In genomic region chr3:31958721-31959152, GRCh38 we compare ENCODE assay signal across 10 cellular contexts. TPM values are rescaled to one million over a fixed set of nuclear protein-coding genes. Genes with fewer than 3 reads are reported as not detected.
DNase-seq lines count a peak whose midpoint lies in the region; ATAC-seq and TF ChIP-seq lines count a peak whose summit lies in the region.
"Had no signal": no experiment of that assay in that cellular context is flagged by ENCODE, and none has a peak within 500 bp of the region (broad histone marks: within the 10 kb centered on the region; RNA-seq: fewer than 3 reads in every experiment).

No MANE protein-coding gene starts in this region.

- H3K36me3 Mint-ChIP-seq in activated naive CD4-positive, alpha-beta T cell treated with anti-CD3 and anti-CD28 coated beads, Interleukin-2, amount 10 ng/mL, durations not matched to agents 7 days and 5 days, result no peaks in the 10 kb centered on the region

- DNase-seq in Right ventricle myocardium inferior (ENCODE audit: missing footprints) (no peak), cardiac septum (ENCODE audit: low spot score) (no peak), breast epithelium (ENCODE audit: low spot score in 2 of 2) (no peak), mesendoderm (no peak), OCI-M2 (lab: John Stamatoyannopoulos, UW; ENCODE audit: unreplicated experiment) (no peak), NCI-H526 (lab: John Stamatoyannopoulos, UW) (no peak)
- no peak for DNase-seq in activated naive CD4-positive, alpha-beta T cell treated with anti-CD3 and anti-CD28 coated beads, Interleukin-2, amount 10 ng/mL, durations not matched to agents 7 days and 5 days
- DNase-seq: activated T-cell treated with anti-CD3 and anti-CD28 coated beads for 4 hours, psoas muscle had no signal

- H3K4me1 ChIP-seq in breast epithelium, result peaks cover 6 to 13% of the 10 kb centered on the region in 2 donors
- peaks cover 15% of the 10 kb centered on the region for H3K4me1 ChIP-seq in mesendoderm (ENCODE audit: control insufficient read depth, low read depth, low read length)

- ATAC-seq in Right ventricle myocardium inferior, result peak; percentile 53
- ATAC-seq in GM18517 (IDR thresholded peaks at IDR 0.05; ENCODE audit: unreplicated experiment), result no peak

- WGBS in mesendoderm (ENCODE audit: extremely low coverage, insufficient coverage, low lambda C conversion rate), result no CpG with 5 or more reads among the region's 2 CpGs

- no peak overlapping the region for H3K4ac ChIP-seq in mesendoderm (ENCODE audit: low read depth, low read length)

- H3K9me3 Mint-ChIP-seq in activated naive CD4-positive, alpha-beta T cell treated with anti-CD3 and anti-CD28 coated beads, Interleukin-2, amount 10 ng/mL, durations not matched to agents 7 days and 5 days, result peaks cover 7% of the 10 kb centered on the region

- H2BK120ac ChIP-seq in mesendoderm (ENCODE audit: low read depth, low read length), result no peak overlapping the region

- peak overlapping the region; percentile 36 for H2BK15ac ChIP-seq in mesendoderm (replicated peaks; ENCODE audit: low read depth)

- H4K8ac ChIP-seq in mesendoderm (ENCODE audit: low read depth, low read length), result no peak overlapping the region

- no peak overlapping the region for H3K27ac Mint-ChIP-seq in activated naive CD4-positive, alpha-beta T cell treated with anti-CD3 and anti-CD28 coated beads, Interleukin-2, amount 10 ng/mL, durations not matched to agents 7 days and 5 days

- peak overlapping the region; percentile 81 to 85 for H3K27ac ChIP-seq in breast epithelium
- H3K27ac ChIP-seq in mesendoderm (ENCODE audit: low read depth, low read length), result no peak overlapping the region

- no peak overlapping the region for H3K9ac ChIP-seq in mesendoderm (ENCODE audit: low read length)

- TF ChIP-seq CTCF in breast epithelium (IDR thresholded peaks at IDR 0.05), result no peak

- H3K4me3 Mint-ChIP-seq in activated naive CD4-positive, alpha-beta T cell treated with anti-CD3 and anti-CD28 coated beads, Interleukin-2, amount 10 ng/mL, durations not matched to agents 7 days and 5 days, result no peak overlapping the region

- intact Hi-C loops in Right ventricle myocardium inferior (cut with DNase I), result no loop called here
- intact Hi-C loops in cardiac septum (cut with DNase I), result no loop called here
- intact Hi-C loops in breast epithelium (cut with DNase I; ENCODE audit: low total_unique reads), result no loop called here

- CTCF ChIA-PET in activated naive CD4-positive, alpha-beta T cell treated with anti-CD3 and anti-CD28 coated beads, Interleukin-2, amount 10 ng/mL, durations not matched to agents 7 days and 5 days (lab: Charles Lee), result no interaction called here

- peak overlapping the region; percentile 68 for H3K18ac ChIP-seq in mesendoderm (ENCODE audit: low read length)

- no peak overlapping the region for H3K56ac ChIP-seq in mesendoderm (ENCODE audit: low read length)

- no peak for TF ChIP-seq POLR2A in breast epithelium (IDR thresholded peaks at IDR 0.05)

- H3K79me2 ChIP-seq in mesendoderm (ENCODE audit: control insufficient read depth, insufficient read depth, low read length), result peaks cover 29% of the 10 kb centered on the region

- H2AK5ac ChIP-seq in mesendoderm (ENCODE audit: low read length), result no peak overlapping the region

- H3K4me3 ChIP-seq in breast epithelium (no peak overlapping the region), mesendoderm (ENCODE audit: low read length) (no peak overlapping the region)

- peaks cover 12% of the 10 kb centered on the region for H3K27me3 Mint-ChIP-seq in activated naive CD4-positive, alpha-beta T cell treated with anti-CD3 and anti-CD28 coated beads, Interleukin-2, amount 10 ng/mL, durations not matched to agents 7 days and 5 days

- peaks cover 8% of the 10 kb centered on the region in 2 donors for H3K9me3 ChIP-seq in breast epithelium

- no peak overlapping the region for H3K23ac ChIP-seq in mesendoderm (ENCODE audit: low read length)

- H2BK5ac ChIP-seq in mesendoderm (ENCODE audit: low read length), result no peak overlapping the region

- peaks cover 2% of the 10 kb centered on the region for H3K79me1 ChIP-seq in mesendoderm (ENCODE audit: low read length)

- H3K4me2 ChIP-seq in mesendoderm (ENCODE audit: low read length), result no peak overlapping the region

- H4K5ac ChIP-seq in mesendoderm (ENCODE audit: low read length), result no peak overlapping the region

- peaks cover 7% of the 10 kb centered on the region for H3K4me1 Mint-ChIP-seq in activated naive CD4-positive, alpha-beta T cell treated with anti-CD3 and anti-CD28 coated beads, Interleukin-2, amount 10 ng/mL, durations not matched to agents 7 days and 5 days

- H3K36me3 ChIP-seq in breast epithelium, result no peaks in the 10 kb centered on the region
- H3K36me3 ChIP-seq in mesendoderm (ENCODE audit: control insufficient read depth, insufficient read depth, low read length), result no peaks in the 10 kb centered on the region

- no peaks in the 10 kb centered on the region for H3K27me3 ChIP-seq in breast epithelium
- H3K27me3 ChIP-seq in mesendoderm (ENCODE audit: insufficient read depth, low read length, poor library complexity), result no peaks in the 10 kb centered on the region

RNA-seq across cellular contexts. Expression of gene OSBPL10, which starts 22.3 kb away (rescaled TPM):
- 6.6 TPM for total RNA-seq in Right ventricle myocardium inferior
- 5.8 TPM for total RNA-seq in cardiac septum
- total RNA-seq in breast epithelium, result 10 to 100 TPM; 17.6 to 47.4 (median 26.5) TPM
- 13.0 TPM for polyA plus RNA-seq in mesendoderm (2013, experiment 1 of 2)
- 13.2 TPM for polyA plus RNA-seq in mesendoderm (2013, experiment 2 of 2)

RNA-seq across cellular contexts. Expression of gene ZNF860, which starts 22.8 kb away (rescaled TPM):
- 0.27 TPM for total RNA-seq in Right ventricle myocardium inferior
- total RNA-seq in cardiac septum, result 0.16 TPM
- 1 to 10 TPM in 2 of 3 donors, under 1 TPM in 1; 0.80 to 4.2 (median 3.3) TPM for total RNA-seq in breast epithelium
- polyA plus RNA-seq in mesendoderm (2013, experiment 1 of 2), result 2.4 TPM
- polyA plus RNA-seq in mesendoderm (2013, experiment 2 of 2), result 2.3 TPM
- total RNA-seq: psoas muscle had no signal
